In the genomic region with DNA sequence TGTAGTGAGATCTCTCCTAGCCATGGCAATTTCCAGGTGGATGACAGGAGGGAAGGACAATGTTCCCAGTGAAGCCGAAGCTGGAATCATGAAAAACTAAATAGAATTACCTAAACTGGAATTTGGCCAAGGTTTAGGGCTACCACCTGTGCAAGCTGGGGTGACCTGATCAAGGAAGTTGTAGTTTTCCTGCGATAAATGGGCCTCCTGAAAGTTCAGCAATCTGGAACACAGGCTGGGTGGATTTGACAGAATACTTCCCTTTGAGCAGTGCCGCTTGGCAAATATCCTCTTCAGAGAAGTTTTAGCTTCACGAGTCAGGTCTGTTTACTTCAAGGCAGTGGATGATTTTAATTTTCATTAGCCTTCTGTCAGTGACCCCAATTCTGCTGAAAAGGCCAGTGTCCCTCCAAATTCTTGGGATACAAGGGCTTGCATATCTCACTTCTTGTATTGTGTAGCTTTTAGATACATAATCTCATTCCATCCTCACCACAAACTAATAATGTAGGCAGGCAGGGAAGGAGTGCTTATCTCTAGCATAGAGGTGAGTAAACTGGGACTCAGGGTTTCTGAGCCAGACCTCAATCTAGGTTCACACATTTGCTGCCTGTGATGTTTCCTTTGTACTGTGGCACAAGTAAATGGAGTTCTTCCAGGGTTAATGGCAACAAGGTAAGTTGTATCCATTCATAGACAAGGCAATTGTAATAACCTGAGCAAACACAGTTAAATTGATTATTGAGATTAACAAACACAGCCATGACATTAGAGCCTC, we compare ENCODE assay signal across 16 cellular contexts.
DNase-seq lines count a peak whose midpoint lies in the region; ATAC-seq, FAIRE-seq and TF ChIP-seq lines count a peak whose summit lies in the region.
"Had no signal": no experiment of that assay in that cellular context is flagged by ENCODE, and none has a peak within 500 bp of the region (broad histone marks: within the 10 kb centered on the region; RNA-seq: fewer than 3 reads in every experiment).

No MANE protein-coding gene starts in this region.

- no peak for TF ChIP-seq CTCF in bronchial epithelial cell (IDR thresholded peaks at IDR 0.05; ENCODE audit: insufficient read depth, low read length, severe bottlenecking)
- TF ChIP-seq CTCF in mucosa of descending colon (IDR thresholded peaks at IDR 0.05): no peak

- FAIRE-seq in bronchial epithelial cell (lab: Jason Lieb, UNC): peak; percentile 47
- FAIRE-seq: RCC 7860 had no signal

- H3K27me3 ChIP-seq in bronchial epithelial cell (ENCODE audit: control insufficient read depth, insufficient read depth, low read length): no peaks in the 10 kb centered on the region
- H3K27me3 ChIP-seq: BE2C, SJSA1 had no signal

- ATAC-seq in mucosa of descending colon: peak; percentile 80

- no peaks in the 10 kb centered on the region for H3K9me3 ChIP-seq in mucosa of descending colon
- H3K9me3 ChIP-seq: BE2C, SJSA1 had no signal

- intact Hi-C loops in mucosa of descending colon (cut with DNase I, micrococcal nuclease): no loop called here

- H3K4me1 ChIP-seq in mucosa of descending colon (ENCODE audit: low read depth): no peaks in the 10 kb centered on the region
- H3K4me1 ChIP-seq: BE2C, SJSA1 had no signal

- H3K36me3 ChIP-seq in bronchial epithelial cell (ENCODE audit: control insufficient read depth, insufficient read depth, low read length): no peaks in the 10 kb centered on the region
- H3K36me3 ChIP-seq in mucosa of descending colon (ENCODE audit: low read depth): no peaks in the 10 kb centered on the region
- H3K36me3 ChIP-seq: BE2C, SJSA1 had no signal

- H3K4me3 ChIP-seq in bronchial epithelial cell (ENCODE audit: low read depth, low read length) (no peak overlapping the region), mucosa of descending colon (no peak overlapping the region)
- H3K4me3 ChIP-seq: SJSA1 had no signal

- DNase-seq in HT-29 (ENCODE audit: low spot score): peak; percentile 13
- peak; percentile 33 for DNase-seq in NCI-H146 treated with DMSO at 0.1 percent for 48 hours (lab: John Stamatoyannopoulos, UW; ENCODE audit: unreplicated experiment)
- no peak for DNase-seq in bronchial epithelial cell (ENCODE audit: low read depth)
- peak in 1 of 3 donors; percentile 3 for DNase-seq in mucosa of descending colon
- no peak for DNase-seq in SHP77 treated with DMSO at 0.1 percent for 48 hours (lab: John Stamatoyannopoulos, UW)
- DNase-seq in OCI-M1 (lab: John Stamatoyannopoulos, UW): no peak
- DNase-seq in H4 (ENCODE audit: low spot score): no peak
- DNase-seq: BE2C, H7, IMR-90, NCI-H1092 treated with DMSO at 0.1 percent for 48 hours, NCI-H1436 treated with DMSO at 0.1 percent for 48 hours, NCI-H2171 treated with DMSO at 0.1 percent for 48 hours, NCI-H524 treated with DMSO at 0.1 percent for 48 hours had no signal

Comparison
In these comparisons a context has a peak if more than half of its experiments do, and no peak if none do; other contexts are left out.
1. DNase-seq: peak in HT-29 (single experiment) and NCI-H146 treated with DMSO at 0.1 percent for 48 hours (single experiment); none in bronchial epithelial cell (single experiment), SHP77 treated with DMSO at 0.1 percent for 48 hours (single experiment), OCI-M1 (single experiment) and H4 (single experiment).